ENCODE assay signal across 17 cellular contexts in the genomic region with DNA sequence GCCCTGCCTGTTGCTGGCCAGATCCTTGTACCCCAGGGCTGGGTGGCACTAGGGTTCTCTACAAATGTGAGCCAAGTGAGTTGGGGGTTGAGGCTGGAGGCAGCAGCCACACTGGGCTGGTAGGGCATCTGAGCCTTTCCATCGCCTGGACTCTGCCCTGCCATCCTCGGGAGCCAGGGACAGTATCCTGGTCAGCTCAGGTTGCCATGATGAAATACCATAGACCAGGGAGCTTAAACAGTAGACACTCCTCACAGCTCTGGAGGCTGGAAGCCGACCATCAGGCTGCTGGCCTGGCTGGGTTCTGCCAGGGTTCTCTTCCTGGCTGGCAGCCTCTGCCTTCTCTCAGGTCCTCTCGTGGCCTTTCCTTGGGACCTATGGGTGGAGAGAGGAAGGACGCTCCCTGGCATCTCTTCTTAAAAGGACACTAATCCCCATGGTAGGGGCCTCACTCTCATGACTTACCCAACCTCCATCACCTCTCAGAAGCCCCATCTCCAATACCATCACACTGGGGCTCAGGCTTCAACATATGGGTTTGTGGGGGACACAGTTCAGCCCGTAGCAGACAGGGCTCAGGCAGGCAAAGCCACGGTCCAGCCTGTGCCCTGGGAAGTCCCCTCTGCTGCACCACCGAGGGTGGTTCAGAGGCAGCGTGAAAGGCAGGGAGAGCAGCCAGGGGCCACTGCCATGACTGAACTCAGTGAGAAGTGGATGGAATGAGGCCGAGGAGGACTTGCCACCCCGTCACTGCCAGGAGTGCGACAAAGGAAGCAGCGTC. TPM values are rescaled to one million over a fixed set of nuclear protein-coding genes. Genes with fewer than 3 reads are reported as not detected.
"Had no signal": no experiment of that assay in that cellular context is flagged by ENCODE, and none has a peak within 500 bp of the region (broad histone marks: within the 10 kb centered on the region; RNA-seq: fewer than 3 reads in every experiment).

No MANE protein-coding gene starts in this region.

- H3K4me3 ChIP-seq: coronary artery, psoas muscle, stomach, thoracic aorta, uterus had no signal

- H3K9me3 Mint-ChIP-seq: activated CD4-positive, alpha-beta T cell treated with anti-CD3 and anti-CD28 coated beads, Interleukin-2, amount 10 ng/mL, durations not matched to agents 7 days and 5 days; activated naive CD4-positive, alpha-beta T cell treated with anti-CD3 and anti-CD28 coated beads, Interleukin-2, amount 50 U/mL, for 24 hours; activated T-cell treated with anti-CD3 and anti-CD28 coated beads, Interleukin-2, amount 50 U/mL, for 24 hours; immature natural killer cell; natural killer cell treated with Interleukin-12 subunit alpha and Interleukin-12 subunit beta and Interleukin-15 and Interleukin-18, amount 100 ng/mL, for 72 hours had no signal

- H3K4me3 Mint-ChIP-seq: activated CD4-positive, alpha-beta T cell treated with anti-CD3 and anti-CD28 coated beads, Interleukin-2, amount 10 ng/mL, durations not matched to agents 7 days and 5 days; activated naive CD4-positive, alpha-beta T cell treated with anti-CD3 and anti-CD28 coated beads, Interleukin-2, amount 50 U/mL, for 24 hours; activated T-cell treated with anti-CD3 and anti-CD28 coated beads, Interleukin-2, amount 50 U/mL, for 24 hours; immature natural killer cell; natural killer cell treated with Interleukin-12 subunit alpha and Interleukin-12 subunit beta and Interleukin-15 and Interleukin-18, amount 100 ng/mL, for 72 hours; T-helper 17 cell had no signal

- H3K36me3 Mint-ChIP-seq: activated naive CD4-positive, alpha-beta T cell treated with anti-CD3 and anti-CD28 coated beads, Interleukin-2, amount 50 U/mL, for 24 hours; immature natural killer cell; natural killer cell treated with Interleukin-12 subunit alpha and Interleukin-12 subunit beta and Interleukin-15 and Interleukin-18, amount 100 ng/mL, for 72 hours had no signal

- H3K9me3 ChIP-seq: psoas muscle, stomach, thoracic aorta, uterus had no signal

- H3K4me1 Mint-ChIP-seq: activated CD4-positive, alpha-beta T cell treated with anti-CD3 and anti-CD28 coated beads, Interleukin-2, amount 10 ng/mL, durations not matched to agents 7 days and 5 days; activated naive CD4-positive, alpha-beta T cell treated with anti-CD3 and anti-CD28 coated beads, Interleukin-2, amount 50 U/mL, for 24 hours; immature natural killer cell had no signal

- H3K27ac Mint-ChIP-seq: activated CD4-positive, alpha-beta T cell treated with anti-CD3 and anti-CD28 coated beads, Interleukin-2, amount 10 ng/mL, durations not matched to agents 7 days and 5 days; activated naive CD4-positive, alpha-beta T cell treated with anti-CD3 and anti-CD28 coated beads, Interleukin-2, amount 50 U/mL, for 24 hours; activated T-cell treated with anti-CD3 and anti-CD28 coated beads, Interleukin-2, amount 50 U/mL, for 24 hours; immature natural killer cell; T-helper 17 cell had no signal

- H3K27me3 Mint-ChIP-seq: activated CD4-positive, alpha-beta T cell treated with anti-CD3 and anti-CD28 coated beads, Interleukin-2, amount 10 ng/mL, durations not matched to agents 7 days and 5 days had no signal

- ATAC-seq: psoas muscle, T-helper 17 cell had no signal

- DNase-seq: activated CD4-positive, alpha-beta T cell treated with anti-CD3 and anti-CD28 coated beads, Interleukin-2, amount 10 ng/mL, durations not matched to agents 7 days and 5 days; activated CD4-positive, CD25-positive, alpha-beta regulatory T cell; activated effector memory CD4-positive, alpha-beta T cell treated with Interleukin-2 at 50 U/mL for 16 hours; activated T-cell treated with anti-CD3 and anti-CD28 coated beads, Interleukin-2, amount 50 U/mL, for 24 hours; central memory CD4-positive, alpha-beta T cell; effector CD4-positive, alpha-beta T cell; hippocampal formation; immature natural killer cell; stimulated activated CD4-positive, alpha-beta T cell treated with anti-CD3 and anti-CD28 coated beads, Interleukin-4, amount 100 ng/mL, for 24 hours; stomach; T-helper 17 cell; uterus had no signal

- H3K36me3 ChIP-seq: stomach, thoracic aorta, uterus had no signal

- H3K27me3 ChIP-seq: uterus had no signal

- H3K4me1 ChIP-seq: psoas muscle had no signal

- H3K27ac ChIP-seq: psoas muscle, stomach, thoracic aorta, uterus had no signal

RNA-seq across cellular contexts. Expression of a gene that starts 50.1 kb away (rescaled TPM):
- total RNA-seq: activated CD4-positive, alpha-beta T cell treated with anti-CD3 and anti-CD28 coated beads, Interleukin-2, amount 10 ng/mL, durations not matched to agents 7 days and 5 days; natural killer cell treated with Interleukin-12 subunit alpha and Interleukin-12 subunit beta and Interleukin-15 and Interleukin-18, amount 100 ng/mL, for 72 hours had no signal
